8 cellular contexts compared by ENCODE assay signal in the genomic region with DNA sequence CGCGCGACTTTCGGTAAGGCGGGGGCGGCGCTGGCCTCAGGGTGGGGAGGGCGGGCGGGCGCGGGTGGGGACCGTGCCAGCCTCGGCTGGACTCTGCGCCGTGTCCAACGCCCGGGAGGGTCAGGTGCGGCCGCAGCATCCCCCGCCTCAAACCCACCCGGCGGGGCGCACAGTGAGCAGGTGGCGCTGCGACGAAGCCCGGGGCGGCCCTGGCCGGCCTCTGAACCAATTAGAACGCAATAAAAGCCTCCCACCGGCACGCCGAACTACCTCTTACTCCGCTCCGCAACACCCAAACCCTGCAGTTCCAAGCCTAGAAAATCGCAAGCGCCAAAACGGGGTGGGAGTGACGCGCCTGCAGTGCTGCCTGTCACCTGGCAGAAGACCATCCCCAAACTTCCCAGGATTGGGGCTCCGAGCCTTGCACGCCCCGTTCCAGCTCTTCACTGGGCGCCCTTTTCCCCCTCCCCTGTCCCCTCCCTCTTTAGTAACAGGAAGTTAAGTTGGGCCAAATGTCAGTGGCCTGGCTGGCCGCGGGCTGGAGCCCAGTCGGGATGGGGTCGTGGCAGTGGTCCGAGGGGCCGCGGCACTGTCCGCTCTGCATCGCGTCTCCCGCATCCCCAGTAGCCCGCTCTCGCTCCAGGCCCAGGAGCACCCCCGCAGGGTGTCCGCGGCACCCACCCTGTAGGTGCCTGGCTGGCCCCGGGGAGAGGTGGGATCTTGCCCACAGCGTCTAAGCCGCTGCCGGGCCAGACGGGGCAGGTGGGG. TPM values are rescaled to one million over a fixed set of nuclear protein-coding genes. Genes with fewer than 3 reads are reported as not detected.
DNase-seq lines count a peak whose midpoint lies in the region; ATAC-seq and TF ChIP-seq lines count a peak whose summit lies in the region.

No MANE protein-coding gene starts in this region.

- H3K9me3 ChIP-seq in heart right ventricle, result no peaks in the 10 kb centered on the region

- H3K9me3 Mint-ChIP-seq in HFFc6, result no peaks in the 10 kb centered on the region
- no peaks in the 10 kb centered on the region for H3K9me3 Mint-ChIP-seq in activated naive CD4-positive, alpha-beta T cell treated with anti-CD3 and anti-CD28 coated beads, Interleukin-2, amount 50 U/mL, for 24 hours

- no peaks in the 10 kb centered on the region for H3K27me3 Mint-ChIP-seq in HFFc6 (ENCODE audit: insufficient read depth)
- H3K27me3 Mint-ChIP-seq in activated naive CD4-positive, alpha-beta T cell treated with anti-CD3 and anti-CD28 coated beads, Interleukin-2, amount 50 U/mL, for 24 hours, result no peaks in the 10 kb centered on the region

- intact Hi-C loops in heart right ventricle (cut with DNase I), result loop anchor here in 5 of 10 donors (2.0 to 10.0 kb wide), 5 partner anchors 24 to 126 kb away; no protein-coding TSS in a partner anchor

- H3K27ac ChIP-seq in heart right ventricle, result peak overlapping the region; percentile 42 to 89 (median 87)
- peak overlapping the region; percentile 91 for H3K27ac ChIP-seq in rectal smooth muscle tissue (ENCODE audit: low read depth, low read length)

- H3K27ac Mint-ChIP-seq in HFFc6, result peak overlapping the region; percentile 82
- no peak overlapping the region for H3K27ac Mint-ChIP-seq in activated naive CD4-positive, alpha-beta T cell treated with anti-CD3 and anti-CD28 coated beads, Interleukin-2, amount 50 U/mL, for 24 hours

- ATAC-seq in heart right ventricle, result peak; percentile 10 to 41 (median 27)

- H3K4me3 Mint-ChIP-seq in HFFc6, result peak overlapping the region; percentile 92
- H3K4me3 Mint-ChIP-seq in activated naive CD4-positive, alpha-beta T cell treated with anti-CD3 and anti-CD28 coated beads, Interleukin-2, amount 50 U/mL, for 24 hours, result peak overlapping the region; percentile 80

- no peaks in the 10 kb centered on the region for H3K27me3 ChIP-seq in heart right ventricle
- no peaks in the 10 kb centered on the region for H3K27me3 ChIP-seq in rectal smooth muscle tissue (ENCODE audit: control insufficient read depth, insufficient read depth, low read length)

- no peak; the same call in 1 of the 2 replicates for TF ChIP-seq CTCF in HFFc6 (IDR thresholded peaks at IDR 0.05)
- no peak for TF ChIP-seq CTCF in heart right ventricle (IDR thresholded peaks at IDR 0.05)

- H3K4me3 ChIP-seq in heart right ventricle, result peak overlapping the region; percentile 72 to 97 (median 89)
- peak overlapping the region; percentile 96 for H3K4me3 ChIP-seq in rectal smooth muscle tissue (ENCODE audit: low read length)

- peaks cover 33% of the 10 kb centered on the region for H3K36me3 Mint-ChIP-seq in HFFc6 (ENCODE audit: low read depth)
- no peaks in the 10 kb centered on the region for H3K36me3 Mint-ChIP-seq in activated naive CD4-positive, alpha-beta T cell treated with anti-CD3 and anti-CD28 coated beads, Interleukin-2, amount 50 U/mL, for 24 hours

- peak overlapping the region; percentile 95 for H3K9ac ChIP-seq in rectal smooth muscle tissue (ENCODE audit: low read length)

- peaks cover 9 to 62% (median 41%) of the 10 kb centered on the region in 9 donors for H3K4me1 ChIP-seq in heart right ventricle
- peaks cover 21% of the 10 kb centered on the region for H3K4me1 ChIP-seq in rectal smooth muscle tissue (ENCODE audit: control insufficient read depth, insufficient read depth, low read length)

- peaks cover 56% of the 10 kb centered on the region for H3K4me1 Mint-ChIP-seq in HFFc6 (ENCODE audit: low read depth)
- H3K4me1 Mint-ChIP-seq in activated naive CD4-positive, alpha-beta T cell treated with anti-CD3 and anti-CD28 coated beads, Interleukin-2, amount 50 U/mL, for 24 hours, result peaks cover 16% of the 10 kb centered on the region

- 3% methylated on average over 58 to 65 of the region's 65 CpGs for WGBS in heart right ventricle, 2 donors

- H3K36me3 ChIP-seq in heart right ventricle, result no peaks in the 10 kb centered on the region
- no peaks in the 10 kb centered on the region for H3K36me3 ChIP-seq in rectal smooth muscle tissue (ENCODE audit: control insufficient read depth, insufficient read depth, low read length)

- DNase-seq in NCI-H748 (lab: John Stamatoyannopoulos, UW; ENCODE audit: unreplicated experiment) (peak; percentile 75), NCI-H748 treated with DMSO at 0.1 percent for 48 hours (lab: John Stamatoyannopoulos, UW) (no peak), HFFc6 (no peak), NCI-H146 (lab: John Stamatoyannopoulos, UW) (peak; percentile 73), heart right ventricle (peak; percentile 41 to 49), GF-D8 (lab: John Stamatoyannopoulos, UW) (no peak)

RNA-seq across cellular contexts. Expression of gene MICAL2, which starts 0.5 kb away (rescaled TPM):
- total RNA-seq in HFFc6 (2021; fragmentation: NEBNext Ultra II Directional; extraction: Animal tissue kit (Norgen Biotek cat#: 25700)), result 100 to 1,000 TPM; 199 to 252 (median 233) TPM
- 10 to 100 TPM; 38.1 to 95.7 (median 72.7) TPM for total RNA-seq in heart right ventricle
- polyA plus RNA-seq in heart right ventricle, result 10 to 100 TPM; 32.5 to 57.9 TPM

Comparison
In these comparisons a context has a peak if more than half of its experiments do, and no peak if none do; other contexts are left out.
1. DNase-seq: peak in NCI-H748 (single experiment), NCI-H146 (single experiment) and heart right ventricle (2 of 2); none in NCI-H748 treated with DMSO at 0.1 percent for 48 hours (single experiment), HFFc6 (single experiment) and GF-D8 (single experiment).